Comparison of ENCODE assay signal across 13 cellular contexts in the genomic region with DNA sequence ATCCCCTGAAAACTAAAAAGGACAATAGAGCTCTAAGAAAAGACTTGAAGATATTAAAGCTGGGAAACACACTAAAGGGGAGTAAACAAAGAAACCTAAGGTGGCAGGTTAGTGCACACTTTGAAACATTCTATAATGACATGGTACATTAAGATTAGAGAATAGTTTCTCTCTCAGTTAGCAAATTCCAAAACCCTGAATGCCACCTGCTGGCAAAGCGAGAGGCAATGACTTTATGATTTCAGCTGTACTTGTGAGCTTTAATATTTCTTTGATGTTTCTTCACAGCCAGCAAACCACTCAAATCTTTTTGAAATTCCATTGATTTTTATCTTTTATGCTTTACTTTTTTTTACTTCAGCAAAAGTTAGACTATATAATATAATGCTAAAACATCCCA.
DNase-seq lines count a peak whose midpoint lies in the region; ATAC-seq, FAIRE-seq and TF ChIP-seq lines count a peak whose summit lies in the region.
"Had no signal": no experiment of that assay in that cellular context is flagged by ENCODE, and none has a peak within 500 bp of the region (broad histone marks: within the 10 kb centered on the region; RNA-seq: fewer than 3 reads in every experiment).

No MANE protein-coding gene starts in this region.

- in situ Hi-C loops in GM13977 (cut with MboI; ENCODE audit: low pct_unique_long_range_greater_than_20kb, low sequenced_read_pairs, unreplicated experiment) = no loop called here

- DNase-seq in A549 (ENCODE audit: low read depth in 1 of 2, low spot score in 1 of 2) (peak in 1 of 2 experiments; percentile 11), GM13977 (ENCODE audit: low spot score) (no peak), RWPE2 (ENCODE audit: low spot score) (no peak), inferior parietal cortex (ENCODE audit: extremely low spot score) (peak; percentile 36), mesenteric fat pad (ENCODE audit: low spot score) (no peak), SHP77 treated with DMSO at 0.1 percent for 48 hours (lab: John Stamatoyannopoulos, UW) (no peak), hepatic stellate cell (ENCODE audit: low spot score) (no peak)
- DNase-seq: activated CD4-positive, alpha-beta T cell treated with anti-CD3 and anti-CD28 coated beads, Interleukin-2, amount 50 U/mL, for 4 hours; H7; stimulated activated CD4-positive, alpha-beta T cell treated with anti-CD3 and anti-CD28 coated beads, Interleukin-4, amount 100 ng/mL, for 24 hours had no signal

- no peak overlapping the region for H3K4me3 ChIP-seq in A549
- H3K4me3 ChIP-seq in RWPE2 (ENCODE audit: severe bottlenecking) = no peak overlapping the region
- H3K4me3 ChIP-seq: mucosa of descending colon, tibial nerve had no signal

- no peak for FAIRE-seq in A549 (lab: Jason Lieb, UNC)

- POLR2A ChIA-PET in A549 (lab: Yijun Ruan, JAX) = no interaction called here

- peak; percentile 35; the same call in 2 of the 3 replicates for TF ChIP-seq CTCF in A549 (IDR thresholded peaks at IDR 0.05)
- TF ChIP-seq CTCF in GM13977 (IDR thresholded peaks at IDR 0.05; ENCODE audit: extremely low read depth, insufficient read depth, missing control alignments) = peak; percentile 13
- TF ChIP-seq CTCF in RWPE2 (IDR thresholded peaks at IDR 0.05; ENCODE audit: poor library complexity, severe bottlenecking) = peak; percentile 32

- H3K9me3 ChIP-seq in A549 (no peaks in the 10 kb centered on the region), RWPE2 (ENCODE audit: severe bottlenecking) (no peaks in the 10 kb centered on the region)
- H3K9me3 ChIP-seq: mucosa of descending colon, tibial nerve had no signal

- peak; percentile 28 to 29; a peak in 2 of 5 replicates for TF ChIP-seq RAD21 in A549 (conservative IDR thresholded peaks at IDR 0.05 in 1 of 2, IDR thresholded peaks at IDR 0.05 in 1 of 2)

- no peak for TF ChIP-seq EP300 in A549 (IDR thresholded peaks at IDR 0.05)

- H3K27ac ChIP-seq in A549 (no peak overlapping the region), RWPE2 (ENCODE audit: poor library complexity, severe bottlenecking) (no peak overlapping the region)
- H3K27ac ChIP-seq: tibial nerve had no signal

- no peak for ATAC-seq in A549
- no peak for ATAC-seq in RWPE2 (ENCODE audit: low read depth)
- ATAC-seq in GM18907 (IDR thresholded peaks at IDR 0.05; ENCODE audit: unreplicated experiment) = no peak
- ATAC-seq: mucosa of descending colon had no signal

- H3K27me3 ChIP-seq in RWPE2 (ENCODE audit: insufficient read depth, poor library complexity, severe bottlenecking) = no peaks in the 10 kb centered on the region
- H3K27me3 ChIP-seq: tibial nerve had no signal

- no peaks in the 10 kb centered on the region for H3K4me1 ChIP-seq in A549
- no peaks in the 10 kb centered on the region for H3K4me1 ChIP-seq in RWPE2 (ENCODE audit: insufficient read depth, poor library complexity, severe bottlenecking)
- H3K4me1 ChIP-seq: tibial nerve had no signal

- no peak for TF ChIP-seq POLR2A in A549 (IDR thresholded peaks at IDR 0.05; ENCODE audit: low read length)

- CTCF ChIA-PET in A549 (lab: Yijun Ruan, JAX) = interaction anchor here (0.7 to 2.7 kb wide), 6 partner anchors 102 to 312 kb away, joined by 3 to 9 read pairs (median 3); no protein-coding TSS in a partner anchor

- H3K4me2 ChIP-seq in A549 = no peak overlapping the region

- H3K36me3 ChIP-seq in RWPE2 (ENCODE audit: low read depth) = no peaks in the 10 kb centered on the region
- H3K36me3 ChIP-seq: tibial nerve had no signal

- WGBS in A549 (ENCODE audit: missing lambda C conversion rate) = 0% methylated on average over 1 of the region's 1 CpG

TF ChIP-seq in A549, 52 proteins besides CTCF, POLR2A, EP300 and RAD21:
- TF ChIP-seq, protein P1, sequence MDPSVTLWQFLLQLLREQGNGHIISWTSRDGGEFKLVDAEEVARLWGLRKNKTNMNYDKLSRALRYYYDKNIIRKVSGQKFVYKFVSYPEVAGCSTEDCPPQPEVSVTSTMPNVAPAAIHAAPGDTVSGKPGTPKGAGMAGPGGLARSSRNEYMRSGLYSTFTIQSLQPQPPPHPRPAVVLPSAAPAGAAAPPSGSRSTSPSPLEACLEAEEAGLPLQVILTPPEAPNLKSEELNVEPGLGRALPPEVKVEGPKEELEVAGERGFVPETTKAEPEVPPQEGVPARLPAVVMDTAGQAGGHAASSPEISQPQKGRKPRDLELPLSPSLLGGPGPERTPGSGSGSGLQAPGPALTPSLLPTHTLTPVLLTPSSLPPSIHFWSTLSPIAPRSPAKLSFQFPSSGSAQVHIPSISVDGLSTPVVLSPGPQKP (IDR thresholded peaks at IDR 0.05; ENCODE audit: low read depth, low read length) = no peak
- TF ChIP-seq, protein P2, sequence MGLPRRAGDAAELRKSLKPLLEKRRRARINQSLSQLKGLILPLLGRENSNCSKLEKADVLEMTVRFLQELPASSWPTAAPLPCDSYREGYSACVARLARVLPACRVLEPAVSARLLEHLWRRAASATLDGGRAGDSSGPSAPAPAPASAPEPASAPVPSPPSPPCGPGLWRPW (IDR thresholded peaks at IDR 0.05) = no peak
- TF ChIP-seq SMC3 (IDR thresholded peaks at IDR 0.05) = peak; percentile 30; the same call in 2 of the 3 replicates
